Comparison of ENCODE assay signal across 9 cellular contexts in the genomic region with DNA sequence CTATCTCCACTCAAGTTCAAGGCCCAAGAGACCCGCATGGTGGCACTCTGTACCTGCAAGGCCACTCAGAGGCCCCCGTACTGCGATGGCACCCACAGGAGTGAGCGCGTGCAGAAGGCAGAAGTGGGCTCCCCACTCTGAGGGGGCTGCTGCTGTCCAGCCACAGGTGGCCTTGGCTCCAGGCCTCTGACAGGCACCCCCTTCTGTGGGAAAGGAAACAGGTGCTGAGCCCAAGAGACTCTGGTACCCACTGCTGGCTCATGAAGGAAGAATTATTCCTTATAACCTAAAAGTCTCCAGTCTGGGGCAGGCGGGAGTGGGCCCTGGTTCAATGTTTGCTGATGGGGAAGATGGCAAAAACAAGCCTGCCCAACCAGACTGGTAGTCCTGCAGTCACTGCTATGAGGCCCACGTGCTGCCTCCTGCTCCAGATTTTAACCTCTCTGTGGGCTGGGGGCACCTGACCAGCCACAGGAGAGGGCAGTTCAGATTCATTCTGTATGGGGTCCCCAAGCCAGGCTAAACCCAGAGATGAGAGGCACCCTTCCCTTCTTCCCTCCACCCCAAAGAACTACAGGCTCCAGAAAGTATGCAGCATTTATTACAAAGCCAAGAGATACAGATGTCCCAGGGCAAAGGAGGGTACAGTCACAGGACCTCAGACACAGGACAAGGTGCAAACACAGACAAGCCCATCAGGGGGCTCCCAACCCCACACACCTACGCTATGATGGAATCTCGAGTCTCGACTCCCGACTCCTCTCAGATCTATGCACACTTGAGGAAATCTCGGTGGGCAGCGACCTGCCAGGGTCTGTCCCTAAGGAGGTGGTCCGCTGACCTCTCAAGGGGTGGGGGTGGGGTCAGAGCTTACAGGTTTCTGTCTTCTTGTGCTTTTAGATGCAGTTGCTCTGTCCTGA. TPM values are rescaled to one million over a fixed set of nuclear protein-coding genes. Genes with fewer than 3 reads are reported as not detected.
A peak's percentile ranks its signal among the peaks of the same experiment; 100 is the strongest.
DNase-seq lines count a peak whose midpoint lies in the region; ATAC-seq, FAIRE-seq and TF ChIP-seq lines count a peak whose summit lies in the region.
"Had no signal": no experiment of that assay in that cellular context is flagged by ENCODE, and none has a peak within 500 bp of the region (broad histone marks: within the 10 kb centered on the region; RNA-seq: fewer than 3 reads in every experiment).

No MANE protein-coding gene starts in this region.

- peaks cover 14% of the 10 kb centered on the region for H4K20me1 ChIP-seq in hepatocyte (ENCODE audit: insufficient read depth, poor library complexity, severe bottlenecking)

- no peaks in the 10 kb centered on the region for H3K9me2 ChIP-seq in hepatocyte (replicated peaks; ENCODE audit: insufficient read depth)

- no peak overlapping the region for H3K4me2 ChIP-seq in hepatocyte

- ATAC-seq in HG03565 (IDR thresholded peaks at IDR 0.05; ENCODE audit: unreplicated experiment) = no peak

- no peaks in the 10 kb centered on the region for H3K9me3 ChIP-seq in hepatocyte (ENCODE audit: low read depth)

- H3K27me3 ChIP-seq in hepatocyte = no peaks in the 10 kb centered on the region

- peak overlapping the region; percentile 91 for H3K27ac ChIP-seq in VCaP
- no peak overlapping the region for H3K27ac ChIP-seq in hepatocyte

- no peak overlapping the region for H2AFZ ChIP-seq in hepatocyte

- H3K36me3 ChIP-seq in hepatocyte (replicated peaks; ENCODE audit: insufficient read depth, low read depth) = no peaks in the 10 kb centered on the region

- TF ChIP-seq CTCF in GM10248 (IDR thresholded peaks at IDR 0.05; ENCODE audit: control extremely low read depth, extremely low read depth, low read depth, missing control alignments) (peak; percentile 43), VCaP (conservative IDR thresholded peaks at IDR 0.05) (0 out of 2 replicates have a peak, but pooled peaks have one; percentile 9), hepatocyte (IDR thresholded peaks at IDR 0.05; ENCODE audit: poor library complexity) (peak; percentile 24)

- peaks cover 16% of the 10 kb centered on the region for H3K79me2 ChIP-seq in hepatocyte

- peak; percentile 37 for DNase-seq in ACHN
- DNase-seq in GM10248 (ENCODE audit: extremely low spot score) = no peak
- no peak for DNase-seq in hepatocyte (ENCODE audit: low spot score)
- no peak for DNase-seq in H54 (ENCODE audit: insufficient read length, low spot score)
- no peak for DNase-seq in GM12891 (ENCODE audit: insufficient read length, low spot score)
- no peak for DNase-seq in HEK293T (ENCODE audit: extremely low spot score)
- DNase-seq: NCI-H1105 had no signal

- H3K4me1 ChIP-seq in hepatocyte (ENCODE audit: insufficient read depth) = peaks cover 23% of the 10 kb centered on the region

- in situ Hi-C loops in ACHN (cut with HindIII; ENCODE audit: low pct_ligation_motif_present, low pct_unique_long_range_greater_than_20kb, low sequenced_read_pairs) = no loop called here

- CTCF ChIA-PET in GM10248 (lab: Yijun Ruan, JAX) = interaction anchor here (0.8 to 4.8 kb wide), 12 partner anchors 9 to 120 kb away, joined by 3 to 80 read pairs (median 16); partner anchors contain the start of genes EPOP and RPL23
- CTCF ChIA-PET in HEK293T (lab: Yijun Ruan, JAX) = interaction anchor here (1.7 to 1.8 kb wide), 2 partner anchors 15 to 25 kb away, joined by 5 to 9 read pairs; no protein-coding TSS in a partner anchor

- FAIRE-seq in H54 (lab: Jason Lieb, UNC) (no peak), GM12891 (lab: Jason Lieb, UNC) (no peak)

- no peak for TF ChIP-seq POLR2A in H54 (IDR thresholded peaks at IDR 0.05; ENCODE audit: low read depth, low read length)
- TF ChIP-seq POLR2A in GM12891 (IDR thresholded peaks at IDR 0.05; ENCODE audit: low read depth, low read length) = no peak

- no peak overlapping the region for H3K4me3 ChIP-seq in hepatocyte

- 90% methylated on average over 14 of the region's 14 CpGs for WGBS in hepatocyte (ENCODE audit: low lambda C conversion rate, missing lambda C conversion rate)

- POLR2A ChIA-PET in GM10248 (lab: Yijun Ruan, JAX) (no interaction called here), HEK293T (lab: Yijun Ruan, JAX) (interaction anchor here (0.7 to 3.5 kb wide), 3 partner anchors 19 to 58 kb away, joined by 3 to 10 read pairs (median 6); partner anchors contain the start of gene PSMB3)

TF ChIP-seq in GM12891, 5 proteins besides CTCF, POLR2A, EP300 and RAD21:
- no peak for TF ChIP-seq POU2F2 (IDR thresholded peaks at IDR 0.05; ENCODE audit: low read depth, low read length)
- no peak for TF ChIP-seq POLR2AphosphoS5 (IDR thresholded peaks at IDR 0.05; ENCODE audit: low read depth, low read length)
- no peak for TF ChIP-seq SPI1 (IDR thresholded peaks at IDR 0.05; ENCODE audit: low read depth, low read length)
- TF ChIP-seq PAX5 (IDR thresholded peaks at IDR 0.05; ENCODE audit: insufficient read depth, low read length, severe bottlenecking) = no peak
- no peak for TF ChIP-seq TAF1 (IDR thresholded peaks at IDR 0.05; ENCODE audit: low read depth, low read length)

TF ChIP-seq in HEK293T, 16 proteins besides CTCF, POLR2A, EP300 and RAD21:
- TF ChIP-seq CTBP1 (IDR thresholded peaks at IDR 0.05; ENCODE audit: borderline replicate concordance) (no peak), SP1 (IDR thresholded peaks at IDR 0.05) (no peak), SUZ12 (IDR thresholded peaks at IDR 0.05) (no peak), FOXM1 (IDR thresholded peaks at IDR 0.05; ENCODE audit: borderline replicate concordance) (no peak), FOXA1 (IDR thresholded peaks at IDR 0.05) (no peak), ZNF384 (IDR thresholded peaks at IDR 0.05) (no peak), HDGF (IDR thresholded peaks at IDR 0.05; ENCODE audit: borderline replicate concordance) (no peak), FOXK2 (IDR thresholded peaks at IDR 0.05) (no peak), ELF4 (IDR thresholded peaks at IDR 0.05) (no peak), LEF1 (IDR thresholded peaks at IDR 0.05; ENCODE audit: borderline replicate concordance) (no peak)
- TF ChIP-seq, protein P1, sequence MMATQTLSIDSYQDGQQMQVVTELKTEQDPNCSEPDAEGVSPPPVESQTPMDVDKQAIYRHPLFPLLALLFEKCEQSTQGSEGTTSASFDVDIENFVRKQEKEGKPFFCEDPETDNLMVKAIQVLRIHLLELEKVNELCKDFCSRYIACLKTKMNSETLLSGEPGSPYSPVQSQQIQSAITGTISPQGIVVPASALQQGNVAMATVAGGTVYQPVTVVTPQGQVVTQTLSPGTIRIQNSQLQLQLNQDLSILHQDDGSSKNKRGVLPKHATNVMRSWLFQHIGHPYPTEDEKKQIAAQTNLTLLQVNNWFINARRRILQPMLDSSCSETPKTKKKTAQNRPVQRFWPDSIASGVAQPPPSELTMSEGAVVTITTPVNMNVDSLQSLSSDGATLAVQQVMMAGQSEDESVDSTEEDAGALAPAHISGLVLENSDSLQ (IDR thresholded peaks at IDR 0.05) = no peak

RNA-seq across cellular contexts. Expression of gene CISD3, which starts 3.4 kb away (rescaled TPM):
- total RNA-seq in hepatocyte = 4.9 and 5.0 TPM in 2 replicates
- polyA plus RNA-seq in hepatocyte = 37.0 and 41.6 TPM in 2 replicates
- polyA plus RNA-seq in GM12891 (2012; ENCODE audit: low read depth, missing spikeins) = 4.7 TPM

RNA-seq across cellular contexts. Expression of gene PCGF2, which starts 14.6 kb away (rescaled TPM):
- 7.2 and 8.7 TPM in 2 replicates for total RNA-seq in hepatocyte
- polyA plus RNA-seq in hepatocyte = 11.0 and 13.0 TPM in 2 replicates
- 21.5 TPM for polyA plus RNA-seq in GM12891 (2012; ENCODE audit: low read depth, missing spikeins)

RNA-seq across cellular contexts. Expression of gene PSMB3, which starts 19.0 kb away (rescaled TPM):
- 127 and 166 TPM in 2 replicates for total RNA-seq in hepatocyte
- 252 and 275 TPM in 2 replicates for polyA plus RNA-seq in hepatocyte
- 253 TPM for polyA plus RNA-seq in GM12891 (2012; ENCODE audit: low read depth, missing spikeins)

RNA-seq across cellular contexts. Expression of gene MLLT6, which starts 28.5 kb away (rescaled TPM):
- 27.5 and 31.2 TPM in 2 replicates for total RNA-seq in hepatocyte
- polyA plus RNA-seq in hepatocyte = 10.6 and 11.0 TPM in 2 replicates
- polyA plus RNA-seq in GM12891 (2012; ENCODE audit: low read depth, missing spikeins) = 34.8 TPM

RNA-seq across cellular contexts. Expression of gene EPOP, which starts 58.8 kb away (rescaled TPM):
- total RNA-seq in hepatocyte = 0.92 and 0.93 TPM in 2 replicates
- polyA plus RNA-seq in hepatocyte = 0.37 and 0.45 TPM in 2 replicates
- polyA plus RNA-seq in GM12891 (2012; ENCODE audit: low read depth, missing spikeins) = 6.8 TPM
